Comparison of ENCODE assay signal across 8 cellular contexts in genomic region chr11:114348200-114349191, GRCh38. TPM values are rescaled to one million over a fixed set of nuclear protein-coding genes. Genes with fewer than 3 reads are reported as not detected.
A peak's percentile ranks its signal among the peaks of the same experiment; 100 is the strongest.
DNase-seq lines count a peak whose midpoint lies in the region; ATAC-seq, FAIRE-seq and TF ChIP-seq lines count a peak whose summit lies in the region.

No MANE protein-coding gene starts in this region.

- H3K27ac ChIP-seq in A549 (peak overlapping the region in 1 of 2 experiments; percentile 30; a peak in 1 of 6 replicates), cardiac muscle cell (no peak overlapping the region)

- peak; percentile 29; the same call in 2 of the 3 replicates for TF ChIP-seq CTCF in A549 (IDR thresholded peaks at IDR 0.05)
- TF ChIP-seq CTCF in GM10266 (IDR thresholded peaks at IDR 0.05; ENCODE audit: control insufficient read depth, insufficient read depth, low read depth, missing control alignments): peak; percentile 59
- TF ChIP-seq CTCF in cardiac muscle cell (IDR thresholded peaks at IDR 0.05; ENCODE audit: low read depth, low read length): peak; percentile 59

- H3K4me1 ChIP-seq in A549 (no peaks in the 10 kb centered on the region), cardiac muscle cell (ENCODE audit: low read depth) (no peaks in the 10 kb centered on the region)

- H3K36me3 ChIP-seq in cardiac muscle cell: no peaks in the 10 kb centered on the region

- H3K4me1 Mint-ChIP-seq in activated naive CD8-positive, alpha-beta T cell treated with anti-CD3 and anti-CD28 coated beads for 36 hours: peaks cover 5% of the 10 kb centered on the region

- H3K4me2 ChIP-seq in A549: no peak overlapping the region

- POLR2A ChIA-PET in A549 (lab: Yijun Ruan, JAX): no interaction called here

- ATAC-seq in A549 (peak in 1 of 2 experiments; percentile 78; a peak in 4 of 6 replicates), GM21786 (IDR thresholded peaks at IDR 0.05; ENCODE audit: unreplicated experiment) (no peak)

- TF ChIP-seq EP300 in A549 (IDR thresholded peaks at IDR 0.05): no peak

- H3K9me3 Mint-ChIP-seq in activated naive CD8-positive, alpha-beta T cell treated with anti-CD3 and anti-CD28 coated beads for 36 hours: no peaks in the 10 kb centered on the region

- 77% methylated on average over 11 of the region's 13 CpGs for WGBS in A549 (ENCODE audit: missing lambda C conversion rate)

- no peak for TF ChIP-seq POLR2A in A549 (IDR thresholded peaks at IDR 0.05; ENCODE audit: low read length)

- TF ChIP-seq RAD21 in A549 (conservative IDR thresholded peaks at IDR 0.05 in 1 of 2, IDR thresholded peaks at IDR 0.05 in 1 of 2): peak in 1 of 2 experiments; percentile 47; a peak in 1 of 5 replicates

- no peak overlapping the region for H3K4me3 Mint-ChIP-seq in activated naive CD8-positive, alpha-beta T cell treated with anti-CD3 and anti-CD28 coated beads for 36 hours

- CTCF ChIA-PET in A549 (lab: Yijun Ruan, JAX): interaction anchor here (0.9 kb wide), 1 partner anchor 414 kb away, joined by 3 read pairs; no protein-coding TSS in a partner anchor

- no peak overlapping the region for H3K27ac Mint-ChIP-seq in activated naive CD8-positive, alpha-beta T cell treated with anti-CD3 and anti-CD28 coated beads for 36 hours

- FAIRE-seq in A549 (lab: Jason Lieb, UNC): no peak

- H3K4me3 ChIP-seq in A549 (no peak overlapping the region), cardiac muscle cell (no peak overlapping the region)

- H3K27me3 Mint-ChIP-seq in activated naive CD8-positive, alpha-beta T cell treated with anti-CD3 and anti-CD28 coated beads for 36 hours: no peaks in the 10 kb centered on the region

- no peaks in the 10 kb centered on the region for H3K27me3 ChIP-seq in cardiac muscle cell

- no peaks in the 10 kb centered on the region for H3K36me3 Mint-ChIP-seq in activated naive CD8-positive, alpha-beta T cell treated with anti-CD3 and anti-CD28 coated beads for 36 hours

- peak in 1 of 2 experiments; percentile 59 for DNase-seq in A549 (ENCODE audit: low read depth in 1 of 2, low spot score in 1 of 2)
- DNase-seq in GM10266 (ENCODE audit: extremely low spot score): peak; percentile 10
- peak; percentile 76 to 95 for DNase-seq in NCI-H526 (lab: John Stamatoyannopoulos, UW)
- DNase-seq in activated naive CD8-positive, alpha-beta T cell treated with anti-CD3 and anti-CD28 coated beads for 36 hours: peak; percentile 8
- peak; percentile 76 to 84 for DNase-seq in cardiac muscle cell (ENCODE audit: low read depth in 1 of 2, low spot score in 1 of 2)
- DNase-seq in retina: peak; percentile 42
- no peak for DNase-seq in DMS153 treated with DMSO at 0.1 percent for 48 hours (lab: John Stamatoyannopoulos, UW; ENCODE audit: unreplicated experiment)

- no peaks in the 10 kb centered on the region; the same call in 2 of the 3 replicates for H3K9me3 ChIP-seq in A549
- no peaks in the 10 kb centered on the region for H3K9me3 ChIP-seq in cardiac muscle cell (ENCODE audit: low read depth)

TF ChIP-seq in A549, 52 proteins besides CTCF, POLR2A, EP300 and RAD21:
- TF ChIP-seq SMC3 (IDR thresholded peaks at IDR 0.05): 0 out of 3 replicates have a peak, but pooled peaks have one; percentile 12
- TF ChIP-seq ESRRA (IDR thresholded peaks at IDR 0.05; ENCODE audit: borderline replicate concordance, low read length): no peak

RNA-seq across cellular contexts. Expression of gene C11orf71, which starts 51.8 kb away (rescaled TPM):
- 7.7 and 9.3 TPM in 2 replicates for polyA plus RNA-seq in A549 (2011; rRNA removed)
- 8.7 and 9.1 TPM in 2 replicates for polyA plus RNA-seq in A549 (2012; cell fraction: cytosol; rRNA removed)
- polyA plus RNA-seq in A549 (2012; cell fraction: nucleus; rRNA removed): 7.9 and 12.2 TPM in 2 replicates
- polyA plus RNA-seq in A549 (2017; fragmentation: RNase III; extraction: RNeasy Plus Mini Kit Qiagen cat#74134 plus additional on column Dnase treatment): 4.4 to 6.2 TPM (median 6.0 TPM) in 3 replicates
- 11.6 and 12.6 TPM in 2 replicates for polyA minus RNA-seq in A549 (2011; rRNA and poly(A)+ RNA removed)
- 1 to 10 TPM; 5.7 to 6.2 TPM for total RNA-seq in activated naive CD8-positive, alpha-beta T cell treated with anti-CD3 and anti-CD28 coated beads for 36 hours
- total RNA-seq in cardiac muscle cell: 10.5 and 21.7 TPM in 2 replicates
- 16.7 TPM in 2 replicates for polyA plus RNA-seq in cardiac muscle cell

RNA-seq across cellular contexts. Expression of gene RBM7, which starts 52.0 kb away (rescaled TPM):
- 41.2 and 52.2 TPM in 2 replicates for polyA plus RNA-seq in A549 (2011; rRNA removed)
- polyA plus RNA-seq in A549 (2012; cell fraction: cytosol; rRNA removed): 12.2 and 13.5 TPM in 2 replicates
- polyA plus RNA-seq in A549 (2012; cell fraction: nucleus; rRNA removed): 5.0 and 5.5 TPM in 2 replicates
- 31.6 to 36.2 TPM (median 33.6 TPM) in 3 replicates for polyA plus RNA-seq in A549 (2017; fragmentation: RNase III; extraction: RNeasy Plus Mini Kit Qiagen cat#74134 plus additional on column Dnase treatment)
- 50.8 and 57.6 TPM in 2 replicates for polyA minus RNA-seq in A549 (2011; rRNA and poly(A)+ RNA removed)
- total RNA-seq in activated naive CD8-positive, alpha-beta T cell treated with anti-CD3 and anti-CD28 coated beads for 36 hours: 10 to 100 TPM; 45.4 to 47.3 TPM
- 20.6 and 43.5 TPM in 2 replicates for total RNA-seq in cardiac muscle cell
- polyA plus RNA-seq in cardiac muscle cell: 35.2 and 48.0 TPM in 2 replicates

RNA-seq across cellular contexts. Expression of gene NNMT, which starts 52.3 kb away (rescaled TPM):
- polyA plus RNA-seq in A549 (2011; rRNA removed): 285 and 296 TPM in 2 replicates
- polyA plus RNA-seq in A549 (2012; cell fraction: cytosol; rRNA removed): 196 and 199 TPM in 2 replicates
- 179 and 198 TPM in 2 replicates for polyA plus RNA-seq in A549 (2012; cell fraction: nucleus; rRNA removed)
- 295 to 421 TPM (median 390 TPM) in 3 replicates for polyA plus RNA-seq in A549 (2017; fragmentation: RNase III; extraction: RNeasy Plus Mini Kit Qiagen cat#74134 plus additional on column Dnase treatment)
- polyA minus RNA-seq in A549 (2011; rRNA and poly(A)+ RNA removed): 123 and 152 TPM in 2 replicates
- total RNA-seq in activated naive CD8-positive, alpha-beta T cell treated with anti-CD3 and anti-CD28 coated beads for 36 hours: not detected
- not detected in 2 replicates for total RNA-seq in cardiac muscle cell
- polyA plus RNA-seq in cardiac muscle cell: 2.0 and 2.1 TPM in 2 replicates
